Comparison of ENCODE assay signal across 32 cellular contexts in the genomic region with DNA sequence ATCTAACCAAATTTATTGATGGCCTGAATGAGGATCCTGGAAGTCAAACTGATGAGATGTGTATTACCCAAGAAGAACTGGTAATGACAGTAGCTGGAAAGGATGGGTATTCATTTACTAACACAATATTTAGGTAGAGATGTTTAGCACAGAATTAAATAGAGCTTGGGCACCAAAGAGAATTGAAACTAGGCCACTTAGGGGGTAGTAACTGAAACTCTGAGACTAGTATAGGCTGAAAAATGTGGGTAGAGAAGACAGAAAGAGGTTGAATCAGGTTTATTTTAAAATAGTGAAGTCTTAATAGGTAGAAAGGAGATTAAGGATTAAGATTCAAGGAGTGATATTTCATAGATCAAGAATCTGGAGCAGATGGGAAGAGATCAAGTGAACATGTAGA.
DNase-seq lines count a peak whose midpoint lies in the region; ATAC-seq and TF ChIP-seq lines count a peak whose summit lies in the region.
"Had no signal": no experiment of that assay in that cellular context is flagged by ENCODE, and none has a peak within 500 bp of the region (broad histone marks: within the 10 kb centered on the region; RNA-seq: fewer than 3 reads in every experiment).

No MANE protein-coding gene starts in this region.

- no peaks in the 10 kb centered on the region for H3K4me1 ChIP-seq in CD4-positive, CD25-positive, alpha-beta regulatory T cell (ENCODE audit: control insufficient read depth, insufficient read depth, low read length, poor library complexity, severe bottlenecking)
- H3K4me1 ChIP-seq: right lobe of liver, spleen had no signal

- CTCF ChIA-PET in WTC11 (lab: Charles Lee), result no interaction called here

- no peaks in the 10 kb centered on the region for H3K27me3 ChIP-seq in CD4-positive, CD25-positive, alpha-beta regulatory T cell (ENCODE audit: control insufficient read depth, insufficient read depth, low read length)
- H3K27me3 ChIP-seq: gastrocnemius medialis, neutrophil, right lobe of liver, spleen had no signal

- DNase-seq in CD4-positive, CD25-positive, alpha-beta regulatory T cell, result no peak
- DNase-seq in WTC11 (ENCODE audit: low spot score) (no peak), left ventricle myocardium superior (no peak), NCI-H82 treated with DMSO at 0.1 percent for 48 hours (lab: John Stamatoyannopoulos, UW; ENCODE audit: unreplicated experiment) (no peak), DMS114 treated with DMSO at 0.1 percent for 48 hours (lab: John Stamatoyannopoulos, UW; ENCODE audit: unreplicated experiment) (no peak)
- no peak for DNase-seq in activated effector memory CD4-positive, alpha-beta T cell treated with anti-CD3 and anti-CD28 coated beads, Interleukin-2, amount 50 U/mL, for 16 hours
- DNase-seq: activated CD4-positive, alpha-beta T cell treated with anti-CD3 and anti-CD28 coated beads, Interleukin-2, amount 50 U/mL, for 48 hours; CD8-positive, alpha-beta memory T cell; DMS53; gastrocnemius medialis; HCEC 1CT; kidney; midbrain; naive thymus-derived CD4-positive, alpha-beta T cell; NCI-H1105; NCI-H187; PC-9; right lobe of liver; spleen; stimulated activated CD8-positive, alpha-beta memory T cell treated with anti-CD3 and anti-CD28 coated beads, Interleukin-4, amount 100 ng/mL, for 48 hours; stimulated activated naive CD8-positive, alpha-beta T cell treated with anti-CD3 and anti-CD28 coated beads, Interleukin-15, amount 100 ng/mL, for 72 hours had no signal

- no peaks in the 10 kb centered on the region for H3K9me3 Mint-ChIP-seq in CD4-positive, CD25-positive, alpha-beta regulatory T cell
- no peaks in the 10 kb centered on the region for H3K9me3 Mint-ChIP-seq in WTC11
- H3K9me3 Mint-ChIP-seq: activated T-helper 17 cell treated with anti-CD3 and anti-CD28 coated beads, Interleukin-2, amount 50 U/mL, for 72 hours; CD8-positive, alpha-beta memory T cell; naive thymus-derived CD4-positive, alpha-beta T cell; stimulated activated naive CD8-positive, alpha-beta T cell treated with anti-CD3 and anti-CD28 coated beads, Interleukin-15, amount 100 ng/mL, for 72 hours; T-helper 1 cell treated with Interleukin-12 subunit alpha and Interleukin-12 subunit beta and Interleukin-4 antibody, amounts not matched to agents 30 μg/mL and 1 μg/mL, for 36 hours had no signal

- POLR2A ChIA-PET in WTC11 (lab: Charles Lee), result no interaction called here

- H3K4me3 Mint-ChIP-seq in CD4-positive, CD25-positive, alpha-beta regulatory T cell, result no peak overlapping the region
- H3K4me3 Mint-ChIP-seq in WTC11, result no peak overlapping the region
- H3K4me3 Mint-ChIP-seq: activated naive CD8-positive, alpha-beta T cell; activated T-helper 17 cell treated with anti-CD3 and anti-CD28 coated beads, Interleukin-2, amount 50 U/mL, for 72 hours; CD8-positive, alpha-beta memory T cell; naive thymus-derived CD4-positive, alpha-beta T cell; stimulated activated naive CD8-positive, alpha-beta T cell treated with anti-CD3 and anti-CD28 coated beads, Interleukin-15, amount 100 ng/mL, for 72 hours; T-helper 1 cell treated with Interleukin-12 subunit alpha and Interleukin-12 subunit beta and Interleukin-4 antibody, amounts not matched to agents 30 μg/mL and 1 μg/mL, for 36 hours had no signal

- H3K9me3 ChIP-seq in CD4-positive, CD25-positive, alpha-beta regulatory T cell (ENCODE audit: control insufficient read depth in 2 of 2, low read length in 2 of 2), result no peaks in the 10 kb centered on the region
- H3K9me3 ChIP-seq: gastrocnemius medialis, neutrophil, right lobe of liver, spleen, thoracic aorta had no signal

- no peak for ATAC-seq in CD4-positive, CD25-positive, alpha-beta regulatory T cell (ENCODE audit: low read depth in 2 of 2)
- peak; percentile 58 for ATAC-seq in GM18861 (IDR thresholded peaks at IDR 0.05; ENCODE audit: unreplicated experiment)
- ATAC-seq in HG02938 (IDR thresholded peaks at IDR 0.05; ENCODE audit: unreplicated experiment), result peak; percentile 56
- no peak for ATAC-seq in WTC11
- ATAC-seq in left ventricle myocardium superior, result no peak
- ATAC-seq: activated CD4-positive, CD25-positive, alpha-beta regulatory T cell treated with anti-CD3 and anti-CD28 coated beads, Interleukin-2, amount 50 U/mL, for 24 hours; activated T-helper 17 cell treated with anti-CD3 and anti-CD28 coated beads, Interleukin-2, amount 50 U/mL, for 72 hours; gastrocnemius medialis; naive thymus-derived CD4-positive, alpha-beta T cell; right lobe of liver; Right ventricle myocardium inferior; SK-N-SH treated with all-trans-retinoic acid at 6 μM for 48 hours; stimulated activated naive CD8-positive, alpha-beta T cell treated with anti-CD3 and anti-CD28 coated beads, Interleukin-15, amount 100 ng/mL, for 72 hours had no signal

- no peaks in the 10 kb centered on the region for H3K27me3 Mint-ChIP-seq in CD4-positive, CD25-positive, alpha-beta regulatory T cell
- no peaks in the 10 kb centered on the region for H3K27me3 Mint-ChIP-seq in WTC11 (ENCODE audit: low read depth)
- H3K27me3 Mint-ChIP-seq: activated naive CD8-positive, alpha-beta T cell; activated T-helper 17 cell treated with anti-CD3 and anti-CD28 coated beads, Interleukin-2, amount 50 U/mL, for 72 hours; CD8-positive, alpha-beta memory T cell; naive thymus-derived CD4-positive, alpha-beta T cell; progenitor cell of endocrine pancreas; stimulated activated naive CD8-positive, alpha-beta T cell treated with anti-CD3 and anti-CD28 coated beads, Interleukin-15, amount 100 ng/mL, for 72 hours had no signal

- intact Hi-C loops in left ventricle myocardium superior (cut with micrococcal nuclease), result no loop called here

- H3K4me3 ChIP-seq in CD4-positive, CD25-positive, alpha-beta regulatory T cell (ENCODE audit: low read depth, low read length), result no peak overlapping the region
- H3K4me3 ChIP-seq: gastrocnemius medialis, PC-9, right lobe of liver, spleen, thoracic aorta had no signal

- no peak overlapping the region for H3K27ac ChIP-seq in CD4-positive, CD25-positive, alpha-beta regulatory T cell (ENCODE audit: insufficient read depth, low read length, poor library complexity, severe bottlenecking)
- H3K27ac ChIP-seq: gastrocnemius medialis, neutrophil, PC-9, right lobe of liver, spleen, thoracic aorta had no signal

- H3K27ac Mint-ChIP-seq in CD4-positive, CD25-positive, alpha-beta regulatory T cell, result peak overlapping the region in 2 of 3 donors; percentile 48 to 65
- H3K27ac Mint-ChIP-seq in WTC11, result peak overlapping the region; percentile 16; the same call in 1 of the 2 replicates
- H3K27ac Mint-ChIP-seq: activated naive CD8-positive, alpha-beta T cell; activated T-helper 17 cell treated with anti-CD3 and anti-CD28 coated beads, Interleukin-2, amount 50 U/mL, for 72 hours; progenitor cell of endocrine pancreas; T-helper 1 cell treated with Interleukin-12 subunit alpha and Interleukin-12 subunit beta and Interleukin-4 antibody, amounts not matched to agents 30 μg/mL and 1 μg/mL, for 36 hours had no signal

- H3K36me3 ChIP-seq in CD4-positive, CD25-positive, alpha-beta regulatory T cell (ENCODE audit: control insufficient read depth, insufficient read depth, low read length), result peaks cover 19% of the 10 kb centered on the region
- H3K36me3 ChIP-seq: gastrocnemius medialis, neutrophil, thoracic aorta had no signal

- H3K4me1 Mint-ChIP-seq in CD4-positive, CD25-positive, alpha-beta regulatory T cell, result peaks cover 11 to 17% (median 13%) of the 10 kb centered on the region in 4 donors
- H3K4me1 Mint-ChIP-seq in WTC11, result peaks cover 14% of the 10 kb centered on the region

- TF ChIP-seq CTCF in WTC11 (IDR thresholded peaks at IDR 0.05), result no peak

- peaks cover 46% of the 10 kb centered on the region for H3K36me3 Mint-ChIP-seq in CD4-positive, CD25-positive, alpha-beta regulatory T cell
- H3K36me3 Mint-ChIP-seq in WTC11, result no peaks in the 10 kb centered on the region

TF ChIP-seq in WTC11, 78 proteins besides CTCF, POLR2A, EP300 and RAD21:
- TF ChIP-seq NFATC4 (CRISPR knock-in tag; IDR thresholded peaks at IDR 0.05) (no peak), ZNF138 (CRISPR knock-in tag; conservative IDR thresholded peaks at IDR 0.05) (no peak), CREB1 (CRISPR knock-in tag; IDR thresholded peaks at IDR 0.05) (no peak), FOXK1 (CRISPR knock-in tag; IDR thresholded peaks at IDR 0.05) (no peak)

Comparison
In these comparisons a context has a peak if more than half of its experiments do, and no peak if none do; other contexts are left out.
1. ATAC-seq: peak in GM18861 (single experiment) and HG02938 (single experiment); none in CD4-positive, CD25-positive, alpha-beta regulatory T cell (0 of 2), WTC11 (single experiment) and left ventricle myocardium superior (single experiment).